ENCODE assay signal across 24 cellular contexts in the genomic region with DNA sequence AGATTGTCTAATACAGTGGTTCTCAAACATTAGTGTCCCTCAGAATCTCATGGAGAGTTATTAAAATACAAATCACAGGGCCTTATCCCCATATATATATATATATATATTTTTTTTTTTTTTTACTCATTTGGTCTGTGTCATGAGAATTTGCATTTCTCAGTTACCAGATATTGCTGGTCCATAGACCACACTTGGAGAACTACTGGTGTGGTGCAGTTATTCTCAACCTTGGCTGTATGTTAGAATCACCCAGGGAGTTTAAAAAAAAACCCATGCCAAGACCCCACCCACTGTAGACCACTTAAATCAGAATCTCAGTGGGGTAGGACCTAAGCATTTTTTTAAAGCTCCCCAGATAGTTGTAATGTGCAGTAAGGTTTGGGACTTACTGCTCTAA.
DNase-seq lines count a peak whose midpoint lies in the region; ATAC-seq lines count a peak whose summit lies in the region.
"Had no signal": no experiment of that assay in that cellular context is flagged by ENCODE, and none has a peak within 500 bp of the region (broad histone marks: within the 10 kb centered on the region; RNA-seq: fewer than 3 reads in every experiment).

No MANE protein-coding gene starts in this region.

- H3K9me3 Mint-ChIP-seq in stimulated activated naive B cell treated with anti-CD40 and anti-IgM and Interleukin-4, amounts not matched to agents 10 μg/mL and 1 μg/mL and 100 μg/mL, for 72 hours = no peaks in the 10 kb centered on the region
- H3K9me3 Mint-ChIP-seq: activated CD4-positive, alpha-beta T cell treated with anti-CD3 and anti-CD28 coated beads, Interleukin-2, amount 10 ng/mL, durations not matched to agents 7 days and 5 days; activated T-cell treated with anti-CD3 and anti-CD28 coated beads, Interleukin-2, amount 50 U/mL, for 4 hours; natural killer cell treated with Interleukin-12 subunit alpha and Interleukin-12 subunit beta and Interleukin-15 and Interleukin-18, amount 100 ng/mL, for 72 hours had no signal

- ATAC-seq in GM18867 (IDR thresholded peaks at IDR 0.05; ENCODE audit: unreplicated experiment) = peak; percentile 66
- peak; percentile 72 for ATAC-seq in GM21723 (IDR thresholded peaks at IDR 0.05; ENCODE audit: unreplicated experiment)
- ATAC-seq in HG03342 (IDR thresholded peaks at IDR 0.05; ENCODE audit: unreplicated experiment) = peak; percentile 54
- peak in 1 of 2 donors; percentile 38 for ATAC-seq in stimulated activated naive B cell treated with anti-CD40 and anti-IgM and Interleukin-4, amounts not matched to agents 10 μg/mL and 1 μg/mL and 100 μg/mL, for 72 hours (replicated peaks)
- ATAC-seq in HG03095 (IDR thresholded peaks at IDR 0.05; ENCODE audit: unreplicated experiment) = no peak
- ATAC-seq: activated T-cell treated with anti-CD3 and anti-CD28 coated beads, Interleukin-2, amount 50 U/mL, for 4 hours; heart right ventricle; natural killer cell treated with Interleukin-12 subunit alpha and Interleukin-12 subunit beta and Interleukin-15 and Interleukin-18, amount 100 ng/mL, for 72 hours had no signal

- H3K27ac Mint-ChIP-seq in stimulated activated naive B cell treated with anti-CD40 and anti-IgM and Interleukin-4, amounts not matched to agents 10 μg/mL and 1 μg/mL and 100 μg/mL, for 72 hours = peak overlapping the region; percentile 5
- H3K27ac Mint-ChIP-seq: activated CD4-positive, alpha-beta T cell treated with anti-CD3 and anti-CD28 coated beads, Interleukin-2, amount 10 ng/mL, durations not matched to agents 7 days and 5 days; natural killer cell treated with Interleukin-12 subunit alpha and Interleukin-12 subunit beta and Interleukin-15 and Interleukin-18, amount 100 ng/mL, for 72 hours had no signal

- H3K27me3 Mint-ChIP-seq in stimulated activated naive B cell treated with anti-CD40 and anti-IgM and Interleukin-4, amounts not matched to agents 10 μg/mL and 1 μg/mL and 100 μg/mL, for 72 hours = no peaks in the 10 kb centered on the region
- H3K27me3 Mint-ChIP-seq: activated CD4-positive, alpha-beta T cell treated with anti-CD3 and anti-CD28 coated beads, Interleukin-2, amount 10 ng/mL, durations not matched to agents 7 days and 5 days; natural killer cell treated with Interleukin-12 subunit alpha and Interleukin-12 subunit beta and Interleukin-15 and Interleukin-18, amount 100 ng/mL, for 72 hours had no signal

- no peak overlapping the region for H3K4me3 Mint-ChIP-seq in stimulated activated naive B cell treated with anti-CD40 and anti-IgM and Interleukin-4, amounts not matched to agents 10 μg/mL and 1 μg/mL and 100 μg/mL, for 72 hours
- H3K4me3 Mint-ChIP-seq: activated CD4-positive, alpha-beta T cell treated with anti-CD3 and anti-CD28 coated beads, Interleukin-2, amount 10 ng/mL, durations not matched to agents 7 days and 5 days; activated T-cell treated with anti-CD3 and anti-CD28 coated beads, Interleukin-2, amount 50 U/mL, for 4 hours; natural killer cell treated with Interleukin-12 subunit alpha and Interleukin-12 subunit beta and Interleukin-15 and Interleukin-18, amount 100 ng/mL, for 72 hours had no signal

- DNase-seq in stimulated activated naive B cell treated with anti-CD40 and anti-IgM and Interleukin-4, amounts not matched to agents 10 μg/mL and 1 μg/mL and 100 μg/mL, for 72 hours = no peak
- DNase-seq in COLO829 (ENCODE audit: low spot score) = no peak
- DNase-seq in NCI-H187 treated with DMSO at 0.1 percent for 48 hours (lab: John Stamatoyannopoulos, UW) = no peak
- DNase-seq: activated CD4-positive, alpha-beta T cell treated with anti-CD3 and anti-CD28 coated beads, Interleukin-2, amount 10 ng/mL, durations not matched to agents 7 days and 5 days; activated naive CD4-positive, alpha-beta T cell; activated T-cell treated with anti-CD3 and anti-CD28 coated beads, Interleukin-2, amount 50 U/mL, for 4 hours; central memory CD4-positive, alpha-beta T cell; foreskin fibroblast; GOT3; heart right ventricle; NCI-H1092 treated with DMSO at 0.1 percent for 48 hours; NCI-H1930; NCI-H526 treated with DMSO at 0.1 percent for 48 hours; SHP77 treated with DMSO at 0.1 percent for 48 hours; stimulated activated CD4-positive, alpha-beta T cell treated with anti-CD3 and anti-CD28 coated beads, Interleukin-1b, Interleukin-23, amount 100 ng/mL, for 48 hours; SW 1271; T1000; tibial artery; WERI-Rb-1 had no signal

- peaks cover 11 to 14% of the 10 kb centered on the region in 2 donors for H3K4me1 Mint-ChIP-seq in stimulated activated naive B cell treated with anti-CD40 and anti-IgM and Interleukin-4, amounts not matched to agents 10 μg/mL and 1 μg/mL and 100 μg/mL, for 72 hours
- H3K4me1 Mint-ChIP-seq: activated CD4-positive, alpha-beta T cell treated with anti-CD3 and anti-CD28 coated beads, Interleukin-2, amount 10 ng/mL, durations not matched to agents 7 days and 5 days had no signal

- H3K36me3 Mint-ChIP-seq in stimulated activated naive B cell treated with anti-CD40 and anti-IgM and Interleukin-4, amounts not matched to agents 10 μg/mL and 1 μg/mL and 100 μg/mL, for 72 hours = no peaks in the 10 kb centered on the region
- H3K36me3 Mint-ChIP-seq: natural killer cell treated with Interleukin-12 subunit alpha and Interleukin-12 subunit beta and Interleukin-15 and Interleukin-18, amount 100 ng/mL, for 72 hours had no signal
